ENCODE assay signal across 1 cellular context in genomic region chr17:28576758-28577465, GRCh38.
TF ChIP-seq lines count a peak whose summit lies in the region.

TSS of gene ALDOC (minus strand) at chr17:28576895. CDS start at chr17:28575532, 1,363 bp downstream.

TF ChIP-seq in HepG2, 621 proteins besides CTCF, POLR2A, EP300 and RAD21 (continued from another document and continues in another):
- no peak for TF ChIP-seq ZNF646 (CRISPR knock-in tag; IDR thresholded peaks at IDR 0.05)
- no peak for TF ChIP-seq ZNF704 (CRISPR knock-in tag; IDR thresholded peaks at IDR 0.05; ENCODE audit: borderline replicate concordance)
- TF ChIP-seq SMARCC2 (IDR thresholded peaks at IDR 0.05), result no peak
- TF ChIP-seq ZNF574 (CRISPR knock-in tag; IDR thresholded peaks at IDR 0.05), result 0 out of 2 replicates have a peak, but pooled peaks have one; percentile 58
- no peak for TF ChIP-seq SNAI1 (CRISPR knock-in tag; IDR thresholded peaks at IDR 0.05; ENCODE audit: borderline replicate concordance)
- TF ChIP-seq ARNT (IDR thresholded peaks at IDR 0.05), result no peak
- no peak for TF ChIP-seq ZHX1 (CRISPR knock-in tag; IDR thresholded peaks at IDR 0.05; ENCODE audit: low read depth)
- TF ChIP-seq MZF1 (CRISPR knock-in tag; IDR thresholded peaks at IDR 0.05; ENCODE audit: borderline replicate concordance), result 0 out of 2 replicates have a peak, but pooled peaks have one; percentile 61
- TF ChIP-seq MIER3 (CRISPR knock-in tag; IDR thresholded peaks at IDR 0.05; ENCODE audit: borderline replicate concordance), result peak; percentile 89; the same call in 1 of the 2 replicates
- TF ChIP-seq MXD3 (CRISPR knock-in tag; IDR thresholded peaks at IDR 0.05), result peak; percentile 92
- TF ChIP-seq FLYWCH1 (CRISPR knock-in tag; IDR thresholded peaks at IDR 0.05), result 0 out of 2 replicates have a peak, but pooled peaks have one; percentile 27
- no peak for TF ChIP-seq ZNF468 (CRISPR knock-in tag; IDR thresholded peaks at IDR 0.05)
- no peak for TF ChIP-seq ZBTB8A (CRISPR knock-in tag; IDR thresholded peaks at IDR 0.05; ENCODE audit: borderline replicate concordance, low read depth)
- TF ChIP-seq ZNF414 (CRISPR knock-in tag; IDR thresholded peaks at IDR 0.05), result no peak
- TF ChIP-seq PTBP1 (IDR thresholded peaks at IDR 0.05; ENCODE audit: low read depth, low read length, poor library complexity, severe bottlenecking), result no peak
- TF ChIP-seq AKAP8 (CRISPR knock-in tag; IDR thresholded peaks at IDR 0.05), result 0 out of 2 replicates have a peak, but pooled peaks have one; percentile 31
- no peak for TF ChIP-seq RFX3 (CRISPR knock-in tag; IDR thresholded peaks at IDR 0.05)
- TF ChIP-seq ZZZ3 (CRISPR knock-in tag; IDR thresholded peaks at IDR 0.05; ENCODE audit: borderline replicate concordance), result no peak
- TF ChIP-seq ZNF33B (CRISPR knock-in tag; IDR thresholded peaks at IDR 0.05), result no peak
- no peak for TF ChIP-seq CREBL2 (CRISPR knock-in tag; IDR thresholded peaks at IDR 0.05; ENCODE audit: borderline replicate concordance)
- TF ChIP-seq RXRA (CRISPR knock-in tag; IDR thresholded peaks at IDR 0.05), result peak; percentile 95
- no peak for TF ChIP-seq SNRNP70 (IDR thresholded peaks at IDR 0.05; ENCODE audit: low read depth, low read length)
- peak; percentile 64 for TF ChIP-seq ZNF407 (CRISPR knock-in tag; IDR thresholded peaks at IDR 0.05; ENCODE audit: not compliant biosample characterization)
- no peak for TF ChIP-seq GRHL1 (CRISPR knock-in tag; conservative IDR thresholded peaks at IDR 0.05)
- no peak for TF ChIP-seq ZNF839 (CRISPR knock-in tag; IDR thresholded peaks at IDR 0.05; ENCODE audit: borderline replicate concordance)
